In the genomic region with DNA sequence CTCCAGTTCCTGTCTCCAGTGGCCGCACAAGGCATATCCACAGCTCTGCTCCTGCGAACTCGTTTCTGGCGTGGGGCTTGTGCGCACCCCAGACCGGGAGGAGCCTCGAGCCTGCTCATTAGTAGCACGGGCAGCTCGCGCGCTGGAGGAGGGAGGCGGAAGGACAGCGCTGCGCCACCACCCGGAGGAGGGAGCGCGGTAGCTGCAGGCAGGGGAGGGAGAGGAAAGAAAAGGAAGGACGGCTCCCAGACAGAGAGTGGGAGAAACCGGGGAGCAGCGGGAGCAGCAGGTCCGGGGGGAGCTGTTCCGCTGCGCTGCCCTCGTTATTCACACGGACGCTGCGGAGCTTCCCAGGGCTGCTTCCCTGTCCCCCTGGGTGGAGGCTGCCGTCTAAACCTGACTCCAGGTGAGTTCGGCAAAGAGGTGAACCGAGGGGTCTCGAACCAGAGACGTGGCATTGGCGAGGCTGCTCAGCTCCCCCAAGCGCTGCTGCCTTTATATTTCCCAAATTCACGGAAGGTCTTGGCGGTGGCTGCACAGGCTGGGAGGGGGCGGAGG, we compare ENCODE assay signal across 8 cellular contexts.
A peak's percentile ranks its signal among the peaks of the same experiment; 100 is the strongest.
DNase-seq lines count a peak whose midpoint lies in the region; ATAC-seq and TF ChIP-seq lines count a peak whose summit lies in the region.

No MANE protein-coding gene starts in this region.

- no peak overlapping the region for H4K5ac ChIP-seq in mesendoderm (ENCODE audit: low read length)

- no peak overlapping the region for H4K8ac ChIP-seq in mesendoderm (ENCODE audit: low read depth, low read length)

- no peaks in the 10 kb centered on the region for H3K36me3 Mint-ChIP-seq in activated CD8-positive, alpha-beta T cell treated with anti-CD3 and anti-CD28 coated beads, Interleukin-2, amount 10 ng/mL, durations not matched to agents 7 days and 5 days (ENCODE audit: low read depth)

- H3K27ac Mint-ChIP-seq in activated CD8-positive, alpha-beta T cell treated with anti-CD3 and anti-CD28 coated beads, Interleukin-2, amount 10 ng/mL, durations not matched to agents 7 days and 5 days: no peak overlapping the region

- H3K27ac ChIP-seq in coronary artery: no peak overlapping the region
- H3K27ac ChIP-seq in mesendoderm (ENCODE audit: low read depth, low read length): no peak overlapping the region

- H3K23ac ChIP-seq in mesendoderm (ENCODE audit: low read length): no peak overlapping the region

- H3K4me2 ChIP-seq in mesendoderm (ENCODE audit: low read length): peak overlapping the region; percentile 66

- peak overlapping the region; percentile 86 for H3K9ac ChIP-seq in mesendoderm (ENCODE audit: low read length)

- no peak overlapping the region for H3K4me3 Mint-ChIP-seq in activated CD8-positive, alpha-beta T cell treated with anti-CD3 and anti-CD28 coated beads, Interleukin-2, amount 10 ng/mL, durations not matched to agents 7 days and 5 days

- H3K79me2 ChIP-seq in mesendoderm (ENCODE audit: control insufficient read depth, insufficient read depth, low read length): no peaks in the 10 kb centered on the region

- H3K79me1 ChIP-seq in mesendoderm (ENCODE audit: low read length): no peaks in the 10 kb centered on the region

- H3K56ac ChIP-seq in mesendoderm (ENCODE audit: low read length): peak overlapping the region; percentile 95

- no peak overlapping the region for H3K18ac ChIP-seq in mesendoderm (ENCODE audit: low read length)

- no peak overlapping the region for H2BK5ac ChIP-seq in mesendoderm (ENCODE audit: low read length)

- no peaks in the 10 kb centered on the region for H3K9me3 ChIP-seq in BE2C

- ATAC-seq in activated CD8-positive, alpha-beta T cell treated with anti-CD3 and anti-CD28 coated beads, Interleukin-2, amount 10 ng/mL, durations not matched to agents 7 days and 5 days: no peak

- POLR2A ChIA-PET in activated CD8-positive, alpha-beta T cell treated with anti-CD3 and anti-CD28 coated beads, Interleukin-2, amount 10 ng/mL, durations not matched to agents 7 days and 5 days (lab: Charles Lee): no interaction called here

- no peaks in the 10 kb centered on the region for H3K4me1 ChIP-seq in BE2C
- H3K4me1 ChIP-seq in mesendoderm (ENCODE audit: control insufficient read depth, low read depth, low read length): no peaks in the 10 kb centered on the region

- WGBS in mesendoderm (ENCODE audit: extremely low coverage, insufficient coverage, low lambda C conversion rate): no CpG with 5 or more reads among the region's 37 CpGs

- no peak overlapping the region for H2BK120ac ChIP-seq in mesendoderm (ENCODE audit: low read depth, low read length)

- H3K4me1 Mint-ChIP-seq in activated CD8-positive, alpha-beta T cell treated with anti-CD3 and anti-CD28 coated beads, Interleukin-2, amount 10 ng/mL, durations not matched to agents 7 days and 5 days (ENCODE audit: low read depth): no peaks in the 10 kb centered on the region

- H3K27me3 ChIP-seq in BE2C: peaks cover 24% of the 10 kb centered on the region
- H3K27me3 ChIP-seq in mesendoderm (ENCODE audit: insufficient read depth, low read length, poor library complexity): no peaks in the 10 kb centered on the region

- DNase-seq in BE2C (peak; percentile 58), NCI-H1417 (lab: John Stamatoyannopoulos, UW) (peak; percentile 24 to 77 (median 67)), coronary artery (ENCODE audit: low spot score) (no peak), mesendoderm (peak; percentile 89), GM13976 (ENCODE audit: low spot score) (no peak), T-helper 2 cell (no peak)
- no peak for DNase-seq in activated CD8-positive, alpha-beta T cell treated with anti-CD3 and anti-CD28 coated beads, Interleukin-2, amount 10 ng/mL, durations not matched to agents 7 days and 5 days
- DNase-seq in activated CD8-positive, alpha-beta memory T cell treated with anti-CD3 and anti-CD28 coated beads, Interleukin-2, amount 50 U/mL, for 4 hours: no peak

- CTCF ChIA-PET in activated CD8-positive, alpha-beta T cell treated with anti-CD3 and anti-CD28 coated beads, Interleukin-2, amount 10 ng/mL, durations not matched to agents 7 days and 5 days (lab: Charles Lee): no interaction called here

- H3K4ac ChIP-seq in mesendoderm (ENCODE audit: low read depth, low read length): no peak overlapping the region

- no peak overlapping the region for H2BK15ac ChIP-seq in mesendoderm (replicated peaks; ENCODE audit: low read depth)

- H3K4me3 ChIP-seq in BE2C (ENCODE audit: low read depth, low read length): peak overlapping the region; percentile 43
- peak overlapping the region; percentile 47 for H3K4me3 ChIP-seq in coronary artery
- peak overlapping the region; percentile 81 for H3K4me3 ChIP-seq in mesendoderm (ENCODE audit: low read length)

- peaks cover 4% of the 10 kb centered on the region for H3K9me3 Mint-ChIP-seq in activated CD8-positive, alpha-beta T cell treated with anti-CD3 and anti-CD28 coated beads, Interleukin-2, amount 10 ng/mL, durations not matched to agents 7 days and 5 days (ENCODE audit: insufficient read depth)

- H2AK5ac ChIP-seq in mesendoderm (ENCODE audit: low read length): no peak overlapping the region

- H3K27me3 Mint-ChIP-seq in activated CD8-positive, alpha-beta T cell treated with anti-CD3 and anti-CD28 coated beads, Interleukin-2, amount 10 ng/mL, durations not matched to agents 7 days and 5 days (ENCODE audit: low read depth): peaks cover 2% of the 10 kb centered on the region

- TF ChIP-seq CTCF in BE2C (IDR thresholded peaks at IDR 0.05; ENCODE audit: low read depth, low read length): peak; percentile 29; the same call in 1 of the 2 replicates
- TF ChIP-seq CTCF in coronary artery (IDR thresholded peaks at IDR 0.05): no peak
- no peak for TF ChIP-seq CTCF in GM13976 (IDR thresholded peaks at IDR 0.05; ENCODE audit: borderline replicate concordance, control extremely low read depth, extremely low read depth, insufficient read depth, missing control alignments)

- H3K36me3 ChIP-seq in BE2C (no peaks in the 10 kb centered on the region), mesendoderm (ENCODE audit: control insufficient read depth, insufficient read depth, low read length) (no peaks in the 10 kb centered on the region)

- in situ Hi-C loops in GM13976 (cut with MboI; ENCODE audit: low sequenced_read_pairs, unreplicated experiment): no loop called here

Comparison
In these comparisons a context has a peak if more than half of its experiments do, and no peak if none do; other contexts are left out.
1. DNase-seq: peak in BE2C (single experiment), NCI-H1417 (3 of 3) and mesendoderm (single experiment); none in coronary artery (single experiment), activated CD8-positive, alpha-beta T cell treated with anti-CD3 and anti-CD28 coated beads, Interleukin-2, amount 10 ng/mL, durations not matched to agents 7 days and 5 days (single experiment), GM13976 (single experiment), T-helper 2 cell (0 of 5) and activated CD8-positive, alpha-beta memory T cell treated with anti-CD3 and anti-CD28 coated beads, Interleukin-2, amount 50 U/mL, for 4 hours (single experiment).
2. Peak in every context shown above with its lines, with median percentiles within 50 percentile points of each other: H3K4me3 ChIP-seq.